Comparison of ENCODE assay signal across 9 cellular contexts in the genomic region with DNA sequence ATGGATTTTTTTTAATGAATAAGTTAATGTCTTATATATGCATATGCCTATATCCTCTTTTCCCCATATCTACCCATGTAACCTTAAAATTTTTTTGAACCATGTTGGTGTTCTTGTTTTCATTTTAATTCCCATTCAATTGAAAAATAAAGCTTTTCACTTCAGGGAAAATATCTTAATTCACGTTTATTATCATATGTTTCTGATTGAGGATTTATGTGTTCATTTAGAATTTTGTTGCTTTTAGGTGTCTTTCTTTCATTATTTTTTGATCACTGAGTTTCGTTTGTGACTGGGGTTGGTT.
"Had no signal": no experiment of that assay in that cellular context is flagged by ENCODE, and none has a peak within 500 bp of the region (broad histone marks: within the 10 kb centered on the region; RNA-seq: fewer than 3 reads in every experiment).

No MANE protein-coding gene starts in this region.

- H3K27ac ChIP-seq: adrenal gland, cardiac muscle cell, left lung, tibial nerve, vagina had no signal

- H3K9me3 ChIP-seq: adrenal gland, left lung, mucosa of descending colon, tibial nerve, vagina had no signal

- H3K27me3 Mint-ChIP-seq: activated CD4-positive, alpha-beta memory T cell treated with anti-CD3 and anti-CD28 coated beads, Interleukin-2, amount 10 ng/mL, durations not matched to agents 7 days and 5 days; naive thymus-derived CD8-positive, alpha-beta T cell; stimulated activated naive B cell treated with anti-CD40 and anti-IgM and Interleukin-4, amounts not matched to agents 10 μg/mL and 1 μg/mL and 100 μg/mL, for 72 hours had no signal

- H3K4me1 Mint-ChIP-seq: activated CD4-positive, alpha-beta memory T cell treated with anti-CD3 and anti-CD28 coated beads, Interleukin-2, amount 10 ng/mL, durations not matched to agents 7 days and 5 days had no signal

- H3K4me3 ChIP-seq: adrenal gland, cardiac muscle cell, left lung, mucosa of descending colon, tibial nerve, vagina had no signal

- H3K27ac Mint-ChIP-seq: activated CD4-positive, alpha-beta memory T cell treated with anti-CD3 and anti-CD28 coated beads, Interleukin-2, amount 10 ng/mL, durations not matched to agents 7 days and 5 days had no signal

- H3K9me3 Mint-ChIP-seq: activated CD4-positive, alpha-beta memory T cell treated with anti-CD3 and anti-CD28 coated beads, Interleukin-2, amount 10 ng/mL, durations not matched to agents 7 days and 5 days; naive thymus-derived CD8-positive, alpha-beta T cell; stimulated activated naive B cell treated with anti-CD40 and anti-IgM and Interleukin-4, amounts not matched to agents 10 μg/mL and 1 μg/mL and 100 μg/mL, for 72 hours had no signal

- H3K4me3 Mint-ChIP-seq: activated CD4-positive, alpha-beta memory T cell treated with anti-CD3 and anti-CD28 coated beads, Interleukin-2, amount 10 ng/mL, durations not matched to agents 7 days and 5 days; stimulated activated naive B cell treated with anti-CD40 and anti-IgM and Interleukin-4, amounts not matched to agents 10 μg/mL and 1 μg/mL and 100 μg/mL, for 72 hours had no signal
